In the genomic region with DNA sequence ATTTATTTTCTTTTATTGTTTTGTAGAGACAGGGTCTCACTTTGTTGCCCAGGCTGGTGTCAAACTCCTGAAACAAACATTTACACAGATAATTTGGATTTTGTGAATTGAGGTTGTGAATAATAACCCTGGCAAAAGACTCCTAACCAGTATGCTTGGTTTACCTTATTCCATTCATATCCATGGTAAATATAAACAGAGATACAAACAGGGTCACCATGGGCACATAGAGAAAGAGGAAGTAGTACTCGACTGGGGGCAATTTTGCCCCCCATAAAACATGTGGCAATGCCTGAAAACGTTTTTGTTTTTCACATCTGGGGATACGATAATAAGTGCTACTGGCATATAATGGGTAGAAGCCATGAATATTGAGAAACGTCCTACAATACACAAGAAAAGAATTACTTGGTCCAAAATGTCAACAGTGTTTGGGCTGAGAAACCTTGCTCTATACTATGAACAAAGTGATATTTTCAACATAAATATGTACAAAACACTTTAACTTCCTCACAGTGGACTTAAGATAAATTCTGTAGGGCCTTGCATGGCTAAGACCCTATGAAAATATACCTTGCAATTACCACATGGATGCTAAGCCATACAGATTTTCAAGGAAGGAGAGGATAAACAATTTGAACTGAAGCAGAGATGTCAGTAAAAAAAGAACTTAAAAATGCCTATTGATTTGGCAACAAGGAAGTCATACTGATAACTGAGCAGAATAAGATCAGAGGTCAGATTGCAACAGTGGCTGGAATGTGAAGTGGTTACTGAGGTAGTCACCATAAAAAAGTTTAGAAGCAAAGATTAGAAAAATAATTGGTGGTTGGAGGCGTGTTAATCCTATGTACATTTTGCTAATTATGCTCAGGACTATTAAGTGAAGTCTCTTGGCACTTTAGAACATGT, we compare ENCODE assay signal across 1 cellular context.
A peak's percentile ranks its signal among the peaks of the same experiment; 100 is the strongest.
TF ChIP-seq lines count a peak whose summit lies in the region.

No MANE protein-coding gene starts in this region.

TF ChIP-seq in IMR-90, 13 proteins besides CTCF, POLR2A, EP300 and RAD21:
- TF ChIP-seq CEBPB (IDR thresholded peaks at IDR 0.05; ENCODE audit: low read depth, low read length) (peak; percentile 95), CHD1 (IDR thresholded peaks at IDR 0.05; ENCODE audit: low read depth, low read length) (no peak)
